20 cellular contexts compared by ENCODE assay signal in the genomic region with DNA sequence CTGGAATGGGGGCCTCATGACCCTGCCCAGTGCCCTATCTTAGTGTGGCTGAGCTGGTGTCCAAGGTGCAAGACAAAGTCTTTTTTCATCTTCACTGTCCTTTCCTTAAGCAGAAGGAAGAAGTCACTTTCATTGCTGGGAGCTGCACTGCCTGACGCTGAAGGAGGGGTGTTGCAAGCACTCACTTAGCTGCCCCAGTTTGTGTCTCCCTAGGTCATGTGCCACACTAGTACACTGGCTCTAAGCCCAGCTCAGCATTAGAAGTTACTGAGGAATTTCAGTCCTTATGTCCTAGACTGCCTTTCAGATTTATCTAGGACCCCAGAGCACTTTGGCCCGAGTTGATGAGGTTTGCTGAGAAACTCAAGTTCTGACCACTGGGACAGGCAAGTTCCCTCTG.
DNase-seq lines count a peak whose midpoint lies in the region; ATAC-seq and TF ChIP-seq lines count a peak whose summit lies in the region.
"Had no signal": no experiment of that assay in that cellular context is flagged by ENCODE, and none has a peak within 500 bp of the region (broad histone marks: within the 10 kb centered on the region; RNA-seq: fewer than 3 reads in every experiment).

No MANE protein-coding gene starts in this region.

- H4K20me1 ChIP-seq in GM23338 (replicated peaks; ENCODE audit: insufficient read depth) = no peaks in the 10 kb centered on the region
- H4K20me1 ChIP-seq: BLaER1 treated with 17β-estradiol and CSF1 and Interleukin-3, amounts not matched to agents 10 nM and 100 nM had no signal

- H3K27ac Mint-ChIP-seq in GM23338 (no peak overlapping the region), HFFc6 (no peak overlapping the region)
- H3K27ac Mint-ChIP-seq: B cell; CD4-positive, alpha-beta T cell; CD8-positive, alpha-beta T cell had no signal

- no peaks in the 10 kb centered on the region for H3F3A ChIP-seq in GM23338 (replicated peaks; ENCODE audit: low read depth)

- ATAC-seq in Right ventricle myocardium inferior (no peak), GM23338 (no peak), left lobe of liver (peak; percentile 60), GM18519 (IDR thresholded peaks at IDR 0.05; ENCODE audit: low FRiP score, unreplicated experiment) (no peak)
- ATAC-seq: A549; CD8-positive, alpha-beta T cell had no signal

- H3K9me3 Mint-ChIP-seq in GM23338 (no peaks in the 10 kb centered on the region), HFFc6 (peaks cover 37% of the 10 kb centered on the region)

- H3K27me3 Mint-ChIP-seq in GM23338 (ENCODE audit: insufficient read depth, low read depth, poor library complexity) (peaks cover 2% of the 10 kb centered on the region), HFFc6 (ENCODE audit: insufficient read depth) (no peaks in the 10 kb centered on the region)
- H3K27me3 Mint-ChIP-seq: B cell; CD4-positive, alpha-beta T cell had no signal

- H3K4me3 ChIP-seq in GM23338 = no peak overlapping the region
- H3K4me3 ChIP-seq: A549; BLaER1 treated with 17β-estradiol and CSF1 and Interleukin-3, amounts not matched to agents 10 nM and 100 nM had no signal

- intact Hi-C loops in Right ventricle myocardium inferior (cut with DNase I) (no loop called here), cardiac septum (cut with DNase I) (no loop called here)

- DNase-seq in Right ventricle myocardium inferior (ENCODE audit: missing footprints) (peak; percentile 32), cardiac septum (ENCODE audit: low spot score) (no peak), GM23338 (ENCODE audit: low spot score) (no peak), dedifferentiated amniotic fluid mesenchymal stem cell (ENCODE audit: extremely low spot score) (peak; percentile 9), left lobe of liver (ENCODE audit: low spot score) (no peak), NCI-H1092 treated with DMSO at 0.1 percent for 48 hours (lab: John Stamatoyannopoulos, UW) (no peak), HFFc6 (no peak)
- DNase-seq: AML-193; Caco-2; Calu3; CD4-positive, alpha-beta T cell; CD8-positive, alpha-beta T cell; DMS79 treated with DMSO at 0.1 percent for 48 hours; GF-D8 had no signal

- peak overlapping the region; percentile 67 for H2AFZ ChIP-seq in GM23338

- no peaks in the 10 kb centered on the region for H3K4me1 ChIP-seq in GM23338 (ENCODE audit: insufficient read depth)
- H3K4me1 ChIP-seq: A549; BLaER1 treated with 17β-estradiol and CSF1 and Interleukin-3, amounts not matched to agents 10 nM and 100 nM; Caco-2 had no signal

- H3K4me1 Mint-ChIP-seq in GM23338 (no peaks in the 10 kb centered on the region), HFFc6 (ENCODE audit: low read depth) (no peaks in the 10 kb centered on the region)
- H3K4me1 Mint-ChIP-seq: B cell had no signal

- H3K36me3 Mint-ChIP-seq in GM23338 (ENCODE audit: low read depth) = no peaks in the 10 kb centered on the region
- peaks cover 5% of the 10 kb centered on the region; the same call in 1 of the 2 replicates for H3K36me3 Mint-ChIP-seq in HFFc6 (ENCODE audit: low read depth)
- H3K36me3 Mint-ChIP-seq: CD8-positive, alpha-beta T cell had no signal

- H3K27ac ChIP-seq in GM23338 (ENCODE audit: low read depth) = no peak overlapping the region
- H3K27ac ChIP-seq: 22Rv1; A549; BLaER1 treated with 17β-estradiol and CSF1 and Interleukin-3, amounts not matched to agents 10 nM and 100 nM; C4-2B had no signal

- no peak overlapping the region for H3K4me3 Mint-ChIP-seq in GM23338
- H3K4me3 Mint-ChIP-seq in HFFc6 = no peak overlapping the region
- H3K4me3 Mint-ChIP-seq: B cell; CD4-positive, alpha-beta T cell; CD8-positive, alpha-beta T cell had no signal

- H3K27me3 ChIP-seq in GM23338 (ENCODE audit: insufficient read depth) = no peaks in the 10 kb centered on the region
- H3K27me3 ChIP-seq: BLaER1 treated with 17β-estradiol and CSF1 and Interleukin-3, amounts not matched to agents 10 nM and 100 nM had no signal

- TF ChIP-seq CTCF in GM23338 (conservative IDR thresholded peaks at IDR 0.05; ENCODE audit: low read depth in 2 of 2) (no peak), HFFc6 (IDR thresholded peaks at IDR 0.05) (no peak)

- H3K36me3 ChIP-seq in GM23338 (ENCODE audit: insufficient read depth) = no peaks in the 10 kb centered on the region
- H3K36me3 ChIP-seq: BLaER1 treated with 17β-estradiol and CSF1 and Interleukin-3, amounts not matched to agents 10 nM and 100 nM had no signal

- peaks cover 6% of the 10 kb centered on the region; the same call in 1 of the 2 replicates for H3K9me2 ChIP-seq in GM23338 (ENCODE audit: insufficient read depth)

- H3K4me2 ChIP-seq in GM23338 = no peak overlapping the region
- H3K4me2 ChIP-seq: A549; BLaER1 treated with 17β-estradiol and CSF1 and Interleukin-3, amounts not matched to agents 10 nM and 100 nM had no signal

- no peaks in the 10 kb centered on the region for H3K79me2 ChIP-seq in GM23338 (replicated peaks; ENCODE audit: insufficient read depth)

TF ChIP-seq in GM23338, 12 proteins besides CTCF, POLR2A, EP300 and RAD21 (continues in another document):
- TF ChIP-seq EZH2 (IDR thresholded peaks at IDR 0.05; ENCODE audit: low read depth, unreplicated experiment) (no peak), ZNF462 (CRISPR knock-in tag; IDR thresholded peaks at IDR 0.05) (no peak), ZNF331 (CRISPR knock-in tag; IDR thresholded peaks at IDR 0.05; ENCODE audit: low read depth) (no peak)

Comparison
In these comparisons a context has a peak if more than half of its experiments do, and no peak if none do; other contexts are left out.
1. DNase-seq: peak in Right ventricle myocardium inferior (single experiment) and dedifferentiated amniotic fluid mesenchymal stem cell (single experiment); none in cardiac septum (single experiment), GM23338 (single experiment), left lobe of liver (single experiment), NCI-H1092 treated with DMSO at 0.1 percent for 48 hours (single experiment) and HFFc6 (single experiment).